In the genomic region with DNA sequence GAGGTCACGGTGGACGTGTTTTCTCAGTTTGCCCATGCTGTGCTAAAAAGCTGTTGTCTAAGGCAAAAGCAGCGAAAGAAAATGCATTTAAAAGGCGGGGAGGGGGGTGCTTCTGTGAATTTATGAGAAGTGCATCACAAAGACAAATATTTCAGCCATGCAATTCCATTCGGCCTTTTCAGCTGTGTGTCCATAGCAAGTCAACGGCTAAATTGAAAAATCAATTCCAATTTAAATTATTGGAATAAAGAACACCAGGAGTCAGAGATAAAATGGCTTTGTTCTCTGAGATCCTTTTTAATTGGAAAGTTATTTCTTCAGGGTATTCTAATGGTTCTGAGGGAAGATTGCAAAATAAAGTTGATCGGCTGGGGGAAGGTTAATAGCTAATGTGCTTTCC, we compare ENCODE assay signal across 23 cellular contexts.
A peak's percentile ranks its signal among the peaks of the same experiment; 100 is the strongest.
DNase-seq lines count a peak whose midpoint lies in the region; ATAC-seq, FAIRE-seq and TF ChIP-seq lines count a peak whose summit lies in the region.
"Had no signal": no experiment of that assay in that cellular context is flagged by ENCODE, and none has a peak within 500 bp of the region (broad histone marks: within the 10 kb centered on the region; RNA-seq: fewer than 3 reads in every experiment).

No MANE protein-coding gene starts in this region.

- CTCF ChIA-PET in activated CD8-positive, alpha-beta T cell treated with anti-CD3 and anti-CD28 coated beads, Interleukin-2, amount 10 ng/mL, durations not matched to agents 7 days and 5 days (lab: Charles Lee), result no interaction called here

- H3K27me3 ChIP-seq in GM23338 (ENCODE audit: insufficient read depth), result no peaks in the 10 kb centered on the region
- no peaks in the 10 kb centered on the region for H3K27me3 ChIP-seq in neural cell (ENCODE audit: insufficient read depth, low read depth, low read length)
- H3K27me3 ChIP-seq: BLaER1, MG63 had no signal

- H3K4me3 ChIP-seq in GM23338 (no peak overlapping the region), neural cell (ENCODE audit: low read length) (no peak overlapping the region)
- H3K4me3 ChIP-seq: BLaER1, GM12878, GM23248, MG63 had no signal

- H3K9me2 ChIP-seq in GM23338 (ENCODE audit: insufficient read depth) (no peaks in the 10 kb centered on the region), neural cell (ENCODE audit: insufficient read depth, low read length) (no peaks in the 10 kb centered on the region)

- peak; percentile 38 for FAIRE-seq in D721Med (lab: Jason Lieb, UNC)
- FAIRE-seq: GM12878 had no signal

- peaks cover 14% of the 10 kb centered on the region for H3K4me1 Mint-ChIP-seq in GM23338
- H3K4me1 Mint-ChIP-seq in activated CD8-positive, alpha-beta T cell treated with anti-CD3 and anti-CD28 coated beads, Interleukin-2, amount 10 ng/mL, durations not matched to agents 7 days and 5 days (ENCODE audit: low read depth), result no peaks in the 10 kb centered on the region

- H3K79me2 ChIP-seq in GM23338 (replicated peaks; ENCODE audit: insufficient read depth), result no peaks in the 10 kb centered on the region
- H3K79me2 ChIP-seq in neural cell (replicated peaks; ENCODE audit: insufficient read depth, low read length), result no peaks in the 10 kb centered on the region

- H3K36me3 Mint-ChIP-seq in GM23338 (ENCODE audit: low read depth), result no peaks in the 10 kb centered on the region
- H3K36me3 Mint-ChIP-seq in activated CD8-positive, alpha-beta T cell treated with anti-CD3 and anti-CD28 coated beads, Interleukin-2, amount 10 ng/mL, durations not matched to agents 7 days and 5 days (ENCODE audit: low read depth), result no peaks in the 10 kb centered on the region

- no peaks in the 10 kb centered on the region for H4K20me1 ChIP-seq in GM23338 (replicated peaks; ENCODE audit: insufficient read depth)
- H4K20me1 ChIP-seq in neural cell (ENCODE audit: insufficient read depth), result no peaks in the 10 kb centered on the region
- H4K20me1 ChIP-seq: BLaER1 had no signal

- DNase-seq in D721Med (ENCODE audit: insufficient read length, low spot score) (no peak), GM23338 (ENCODE audit: low spot score) (peak; percentile 13), NCI-H2227 (lab: John Stamatoyannopoulos, UW; ENCODE audit: unreplicated experiment) (peak; percentile 68), T-helper 1 cell (no peak)
- DNase-seq in activated CD8-positive, alpha-beta T cell treated with anti-CD3 and anti-CD28 coated beads, Interleukin-2, amount 10 ng/mL, durations not matched to agents 7 days and 5 days, result no peak
- DNase-seq: CD4-positive, alpha-beta T cell; DMS 273 treated with DMSO at 0.1 percent for 48 hours; DND-41; GM23248; Kasumi-1; MG63; NCI-H1436; NCI-H2029; NCI-H446 treated with DMSO at 0.1 percent for 48 hours; NCI-H774; SIG-M5 had no signal

- no peaks in the 10 kb centered on the region for H3K36me3 ChIP-seq in GM23338 (ENCODE audit: insufficient read depth)
- H3K36me3 ChIP-seq in neural cell (ENCODE audit: insufficient read depth, low read length), result no peaks in the 10 kb centered on the region
- H3K36me3 ChIP-seq: BLaER1, MG63 had no signal

- H3K9ac ChIP-seq in neural cell (ENCODE audit: low read length), result no peak overlapping the region
- H3K9ac ChIP-seq: BLaER1, GM23248 had no signal

- H3F3A ChIP-seq in GM23338 (replicated peaks; ENCODE audit: low read depth) (no peaks in the 10 kb centered on the region), neural cell (ENCODE audit: insufficient read depth, low read length, poor library complexity, severe bottlenecking) (no peaks in the 10 kb centered on the region)

- peak; percentile 33; the same call in 1 of the 3 replicates for ATAC-seq in GM23338
- no peak for ATAC-seq in GM18861 (IDR thresholded peaks at IDR 0.05; ENCODE audit: unreplicated experiment)
- ATAC-seq in HG03565 (IDR thresholded peaks at IDR 0.05; ENCODE audit: unreplicated experiment), result no peak
- no peak for ATAC-seq in activated CD8-positive, alpha-beta T cell treated with anti-CD3 and anti-CD28 coated beads, Interleukin-2, amount 10 ng/mL, durations not matched to agents 7 days and 5 days
- ATAC-seq: Panc1 had no signal

- TF ChIP-seq EP300 in neural cell (conservative IDR thresholded peaks at IDR 0.05; ENCODE audit: poor library complexity, severe bottlenecking), result no peak

- POLR2A ChIA-PET in activated CD8-positive, alpha-beta T cell treated with anti-CD3 and anti-CD28 coated beads, Interleukin-2, amount 10 ng/mL, durations not matched to agents 7 days and 5 days (lab: Charles Lee), result no interaction called here

- peak overlapping the region; percentile 29; the same call in 1 of the 3 replicates for H3K4me3 Mint-ChIP-seq in GM23338
- no peak overlapping the region for H3K4me3 Mint-ChIP-seq in activated CD8-positive, alpha-beta T cell treated with anti-CD3 and anti-CD28 coated beads, Interleukin-2, amount 10 ng/mL, durations not matched to agents 7 days and 5 days
- H3K4me3 Mint-ChIP-seq: CD4-positive, alpha-beta T cell; T-helper 1 cell treated with Interleukin-12 subunit alpha and Interleukin-12 subunit beta and Interleukin-4 antibody, amounts not matched to agents 30 μg/mL and 1 μg/mL, for 36 hours had no signal

- H3K9me3 ChIP-seq in neural cell (ENCODE audit: low read length), result no peaks in the 10 kb centered on the region
- H3K9me3 ChIP-seq: BLaER1, MG63 had no signal

- TF ChIP-seq RAD21 in neural cell (conservative IDR thresholded peaks at IDR 0.05), result no peak

- H3K27ac ChIP-seq in GM23338 (ENCODE audit: low read depth) (no peak overlapping the region), neural cell (ENCODE audit: low read length) (peak overlapping the region; percentile 49)
- H3K27ac ChIP-seq: BLaER1, GM23248 had no signal

- H2AFZ ChIP-seq in GM23338 (peak overlapping the region; percentile 40; the same call in 1 of the 2 replicates), neural cell (ENCODE audit: low read depth, low read length) (no peak overlapping the region)
- H2AFZ ChIP-seq: GM23248 had no signal

- H3K9me3 Mint-ChIP-seq in GM23338, result no peaks in the 10 kb centered on the region
- H3K9me3 Mint-ChIP-seq in activated CD8-positive, alpha-beta T cell treated with anti-CD3 and anti-CD28 coated beads, Interleukin-2, amount 10 ng/mL, durations not matched to agents 7 days and 5 days (ENCODE audit: insufficient read depth), result no peaks in the 10 kb centered on the region
- H3K9me3 Mint-ChIP-seq: CD4-positive, alpha-beta T cell; T-helper 1 cell treated with Interleukin-12 subunit alpha and Interleukin-12 subunit beta and Interleukin-4 antibody, amounts not matched to agents 30 μg/mL and 1 μg/mL, for 36 hours had no signal

- peaks cover 12% of the 10 kb centered on the region for H3K4me1 ChIP-seq in GM23338 (ENCODE audit: insufficient read depth)
- H3K4me1 ChIP-seq: BLaER1 had no signal

- no peaks in the 10 kb centered on the region for H3K27me3 Mint-ChIP-seq in GM23338 (ENCODE audit: insufficient read depth, low read depth, poor library complexity)
- H3K27me3 Mint-ChIP-seq in activated CD8-positive, alpha-beta T cell treated with anti-CD3 and anti-CD28 coated beads, Interleukin-2, amount 10 ng/mL, durations not matched to agents 7 days and 5 days (ENCODE audit: low read depth), result no peaks in the 10 kb centered on the region
- H3K27me3 Mint-ChIP-seq: CD4-positive, alpha-beta T cell had no signal

- TF ChIP-seq CTCF in D721Med (IDR thresholded peaks at IDR 0.05; ENCODE audit: insufficient read depth, missing control alignments) (no peak), GM23338 (conservative IDR thresholded peaks at IDR 0.05; ENCODE audit: low read depth in 2 of 2) (no peak), neural cell (IDR thresholded peaks at IDR 0.05; ENCODE audit: poor library complexity, severe bottlenecking) (no peak)

- H3K27ac Mint-ChIP-seq in GM23338, result no peak overlapping the region
- no peak overlapping the region for H3K27ac Mint-ChIP-seq in activated CD8-positive, alpha-beta T cell treated with anti-CD3 and anti-CD28 coated beads, Interleukin-2, amount 10 ng/mL, durations not matched to agents 7 days and 5 days
- H3K27ac Mint-ChIP-seq: CD4-positive, alpha-beta T cell; T-helper 1 cell treated with Interleukin-12 subunit alpha and Interleukin-12 subunit beta and Interleukin-4 antibody, amounts not matched to agents 30 μg/mL and 1 μg/mL, for 36 hours had no signal

- H3K4me2 ChIP-seq in GM23338, result peak overlapping the region; percentile 45; the same call in 1 of the 2 replicates
- H3K4me2 ChIP-seq in neural cell (ENCODE audit: low read length), result peak overlapping the region; percentile 20
- H3K4me2 ChIP-seq: BLaER1 had no signal

TF ChIP-seq in GM23338, 12 proteins besides CTCF, POLR2A, EP300 and RAD21 (continues in another document):
- TF ChIP-seq POLR2AphosphoS5 (IDR thresholded peaks at IDR 0.05; ENCODE audit: low read depth), result no peak
- no peak for TF ChIP-seq NANOG (IDR thresholded peaks at IDR 0.05; ENCODE audit: borderline replicate concordance)
- TF ChIP-seq STAT1 (IDR thresholded peaks at IDR 0.05; ENCODE audit: unreplicated experiment), result no peak

TF ChIP-seq in neural cell, 6 proteins besides CTCF, POLR2A, EP300 and RAD21:
- TF ChIP-seq POLR2AphosphoS5 (IDR thresholded peaks at IDR 0.05), result peak; percentile 32
- TF ChIP-seq SMC3 (conservative IDR thresholded peaks at IDR 0.05; ENCODE audit: poor library complexity), result no peak

Comparison
In these comparisons a context has a peak if more than half of its experiments do, and no peak if none do; other contexts are left out.
1. DNase-seq: peak in GM23338 (single experiment) and NCI-H2227 (single experiment); none in D721Med (single experiment), activated CD8-positive, alpha-beta T cell treated with anti-CD3 and anti-CD28 coated beads, Interleukin-2, amount 10 ng/mL, durations not matched to agents 7 days and 5 days (single experiment) and T-helper 1 cell (0 of 5).